Comparison of ENCODE assay signal across 9 cellular contexts in genomic region chr12:6199531-6200265, GRCh38. TPM values are rescaled to one million over a fixed set of nuclear protein-coding genes. Genes with fewer than 3 reads are reported as not detected.
A peak's percentile ranks its signal among the peaks of the same experiment; 100 is the strongest.
DNase-seq lines count a peak whose midpoint lies in the region; ATAC-seq and TF ChIP-seq lines count a peak whose summit lies in the region.
"Had no signal": no experiment of that assay in that cellular context is flagged by ENCODE, and none has a peak within 500 bp of the region (broad histone marks: within the 10 kb centered on the region; RNA-seq: fewer than 3 reads in every experiment).

No MANE protein-coding gene starts in this region.

- peak overlapping the region; percentile 67 for H3K9ac ChIP-seq in HCT116 (ENCODE audit: low read length)

- H3K4me2 ChIP-seq in HCT116 (ENCODE audit: low read length), result peak overlapping the region; percentile 91

- H3K4me3 ChIP-seq in HCT116 (replicated peaks in 1 of 2; ENCODE audit: low read depth in 1 of 2, low read length in 2 of 2), result peak overlapping the region; percentile 93 to 95

- ATAC-seq in HCT116 (peak; percentile 37), T-cell (replicated peaks in 1 of 4) (peak in 1 of 4 experiments; percentile 43), foreskin keratinocyte (no peak), HG03565 (IDR thresholded peaks at IDR 0.05; ENCODE audit: unreplicated experiment) (no peak), HG03280 (IDR thresholded peaks at IDR 0.05; ENCODE audit: unreplicated experiment) (no peak)

- H3K9me3 Mint-ChIP-seq in T-cell, result no peaks in the 10 kb centered on the region
- H3K9me3 Mint-ChIP-seq: T-helper 1 cell treated with Interleukin-12 subunit alpha and Interleukin-12 subunit beta and Interleukin-4 antibody, amounts not matched to agents 30 μg/mL and 1 μg/mL, for 36 hours had no signal

- H3K27me3 Mint-ChIP-seq in T-cell, result peaks cover 14 to 47% of the 10 kb centered on the region in 2 donors

- no peaks in the 10 kb centered on the region for H3K9me2 ChIP-seq in HCT116 (ENCODE audit: insufficient read depth)

- H3K4me1 ChIP-seq in HCT116 (ENCODE audit: control insufficient read depth in 1 of 2, insufficient read depth in 2 of 2, low read length in 2 of 2) (peaks cover 36 to 58% of the 10 kb centered on the region in 2 experiments), foreskin keratinocyte (peaks cover 33% of the 10 kb centered on the region)

- RAD21 ChIA-PET in HCT116 (lab: Charles Lee; ENCODE audit: low non-redundant PET in 1 of 2, low total read pairs in 2 of 2, uncharacterized antibody in 2 of 2, unreplicated experiment in 2 of 2), result no interaction called here

- no peaks in the 10 kb centered on the region for H3K27me3 ChIP-seq in HCT116 (ENCODE audit: insufficient read depth, low read length)
- no peaks in the 10 kb centered on the region for H3K27me3 ChIP-seq in foreskin keratinocyte

- peak overlapping the region; percentile 55 to 59 (median 57) for H3K4me3 Mint-ChIP-seq in T-cell

- H3K9me3 ChIP-seq in HCT116 (ENCODE audit: control insufficient read depth in 1 of 2, insufficient read depth in 1 of 2, low read depth in 1 of 2, low read length in 2 of 2), result no peaks in the 10 kb centered on the region

- peaks cover 44% of the 10 kb centered on the region for H3K79me2 ChIP-seq in HCT116 (ENCODE audit: insufficient read depth, low read length)

- H2AFZ ChIP-seq in HCT116 (ENCODE audit: low read depth, low read length, poor library complexity, severe bottlenecking), result no peak overlapping the region

- POLR2A ChIA-PET in HCT116 (lab: Charles Lee) (interaction anchor here (1.1 to 1.4 kb wide), 2 partner anchors 16 to 22 kb away, joined by 3 to 4 read pairs; no protein-coding TSS in a partner anchor), T-cell (lab: Charles Lee) (no interaction called here)

- H3K36me3 Mint-ChIP-seq in T-cell, result no peaks in the 10 kb centered on the region

- H3K36me3 ChIP-seq in HCT116 (ENCODE audit: control insufficient read depth in 1 of 2, insufficient read depth in 2 of 2, low read length in 2 of 2), result peaks cover 0 to 7% of the 10 kb centered on the region in 2 experiments; a peak in 1 of 4 replicates

- TF ChIP-seq POLR2A in HCT116 (IDR thresholded peaks at IDR 0.05; ENCODE audit: borderline replicate concordance, extremely low read depth, insufficient read depth, insufficient read length), result no peak

- H3K4me1 Mint-ChIP-seq in T-cell, result peaks cover 12 to 19% (median 18%) of the 10 kb centered on the region in 3 donors

- BruUV-seq in HCT116 (replicated peaks; lab: Mats Ljungman, UMichigan), result TSS peak; percentile 91

- H3K27ac Mint-ChIP-seq in T-cell, result peak overlapping the region in 1 of 2 donors; percentile 11
- H3K27ac Mint-ChIP-seq: T-helper 1 cell treated with Interleukin-12 subunit alpha and Interleukin-12 subunit beta and Interleukin-4 antibody, amounts not matched to agents 30 μg/mL and 1 μg/mL, for 36 hours had no signal

- DNase-seq in HCT116 (ENCODE audit: low read depth, low spot score), result no peak
- DNase-seq in T-cell, result peak in 2 of 34 experiments; percentile 6 to 14
- DNase-seq in foreskin keratinocyte, result peak in 1 of 2 donors; percentile 63
- peak; percentile 90 for DNase-seq in posterior vena cava (ENCODE audit: low spot score)
- DNase-seq in cerebellum (ENCODE audit: low spot score), result no peak
- DNase-seq in stimulated activated CD4-positive, alpha-beta T cell treated with anti-CD3 and anti-CD28 coated beads, Interleukin-2, amount 100 ng/mL, for 48 hours, result no peak

- intact Hi-C loops in HCT116 (cut with micrococcal nuclease) (no loop called here), posterior vena cava (cut with DNase I) (loop anchor here (5.0 to 10.0 kb wide), 2 partner anchors 83 to 335 kb away; partner anchors contain the start of gene GAPDH (in 1 of the 2))

- no peaks in the 10 kb centered on the region for H4K20me1 ChIP-seq in HCT116 (ENCODE audit: insufficient read depth)

- no peak for TF ChIP-seq CTCF in HCT116 (IDR thresholded peaks at IDR 0.05 in 2 of 3, conservative IDR thresholded peaks at IDR 0.05 in 1 of 3; ENCODE audit: borderline replicate concordance in 1 of 3, insufficient read depth in 1 of 3, low read depth in 2 of 3, low read length in 2 of 3)
- no peak for TF ChIP-seq CTCF in foreskin keratinocyte (conservative IDR thresholded peaks at IDR 0.05)

- CTCF ChIA-PET in HCT116 (lab: Charles Lee), result interaction anchor here (1.4 to 2.2 kb wide), 2 partner anchors 80 to 85 kb away, joined by 5 to 7 read pairs; no protein-coding TSS in a partner anchor
- CTCF ChIA-PET in T-cell (lab: Charles Lee), result no interaction called here

- H3K27ac ChIP-seq in HCT116 (ENCODE audit: low read depth, low read length) (peak overlapping the region; percentile 51), foreskin keratinocyte (peak overlapping the region; percentile 97)

- no peak for TF ChIP-seq RAD21 in HCT116 (IDR thresholded peaks at IDR 0.05; ENCODE audit: low read depth)

TF ChIP-seq in HCT116, 20 proteins besides CTCF, POLR2A, EP300 and RAD21:
- TF ChIP-seq CBX3 (IDR thresholded peaks at IDR 0.05; ENCODE audit: low read depth), result no peak
- peak; percentile 29; the same call in 1 of the 2 replicates for TF ChIP-seq MAX (IDR thresholded peaks at IDR 0.05)
- TF ChIP-seq EGR1 (IDR thresholded peaks at IDR 0.05; ENCODE audit: low read depth), result peak; percentile 23; the same call in 1 of the 2 replicates
- TF ChIP-seq CEBPB (IDR thresholded peaks at IDR 0.05; ENCODE audit: low read depth), result no peak

RNA-seq across cellular contexts. Expression of gene CD9, which starts 0.5 kb away (rescaled TPM):
- total RNA-seq in HCT116 (2021; ENCODE audit: unreplicated experiment) (182 TPM), T-cell (1 to 10 TPM; 2.6 to 5.7 (median 3.3) TPM), foreskin keratinocyte (577 and 589 TPM in 2 replicates), posterior vena cava (100 to 1,000 TPM; 248 to 281 TPM), cerebellum (30.5 TPM)
- 246 and 260 TPM in 2 replicates for polyA plus RNA-seq in HCT116 (2012)
- 620 and 648 TPM in 2 replicates for polyA plus RNA-seq in foreskin keratinocyte
